ENCODE assay signal across 34 cellular contexts in genomic region chr6:69339163-69339550, GRCh38.
"Had no signal": no experiment of that assay in that cellular context is flagged by ENCODE, and none has a peak within 500 bp of the region (broad histone marks: within the 10 kb centered on the region; RNA-seq: fewer than 3 reads in every experiment).

No MANE protein-coding gene starts in this region.

- H3K27me3 Mint-ChIP-seq: activated B cell treated with CpG ODN at 0.5 μM for 24 hours; activated CD4-positive, alpha-beta memory T cell treated with anti-CD3 and anti-CD28 coated beads for 36 hours; activated CD4-positive, alpha-beta T cell treated with anti-CD3 and anti-CD28 coated beads, Interleukin-2, amount 10 ng/mL, durations not matched to agents 24 days and 14 days; activated CD8-positive, alpha-beta T cell treated with anti-CD3 and anti-CD28 coated beads for 36 hours; activated naive CD4-positive, alpha-beta T cell treated with anti-CD3 and anti-CD28 coated beads, Interleukin-2, amount 10 ng/mL, durations not matched to agents 7 days and 5 days; activated naive CD4-positive, alpha-beta T cell treated with anti-CD3 and anti-CD28 coated beads, Interleukin-2, amount 50 U/mL, for 24 hours; activated naive CD8-positive, alpha-beta T cell; activated naive CD8-positive, alpha-beta T cell treated with anti-CD3 and anti-CD28 coated beads, Interleukin-2, amount 10 ng/mL, durations not matched to agents 7 days and 5 days; activated naive CD8-positive, alpha-beta T cell treated with anti-CD3 and anti-CD28 coated beads, Interleukin-2, amount 50 U/mL, for 24 hours; activated T-helper 17 cell treated with anti-CD3 and anti-CD28 coated beads, Interleukin-2, amount 50 U/mL, for 72 hours had no signal

- H3K4me3 ChIP-seq: ascending aorta, breast epithelium had no signal

- H3K9me3 Mint-ChIP-seq: activated B cell treated with CpG ODN at 0.5 μM for 24 hours; activated CD4-positive, alpha-beta memory T cell treated with anti-CD3 and anti-CD28 coated beads for 36 hours; activated CD4-positive, alpha-beta T cell treated with anti-CD3 and anti-CD28 coated beads, Interleukin-2, amount 10 ng/mL, durations not matched to agents 24 days and 14 days; activated CD8-positive, alpha-beta T cell treated with anti-CD3 and anti-CD28 coated beads for 36 hours; activated naive CD4-positive, alpha-beta T cell treated with anti-CD3 and anti-CD28 coated beads, Interleukin-2, amount 10 ng/mL, durations not matched to agents 7 days and 5 days; activated naive CD4-positive, alpha-beta T cell treated with anti-CD3 and anti-CD28 coated beads, Interleukin-2, amount 50 U/mL, for 24 hours; activated naive CD8-positive, alpha-beta T cell treated with anti-CD3 and anti-CD28 coated beads, Interleukin-2, amount 10 ng/mL, durations not matched to agents 7 days and 5 days; activated naive CD8-positive, alpha-beta T cell treated with anti-CD3 and anti-CD28 coated beads, Interleukin-2, amount 50 U/mL, for 24 hours; activated T-cell treated with anti-CD3 and anti-CD28 coated beads, Interleukin-2, amount 50 U/mL, for 4 hours; activated T-helper 1 cell treated with anti-CD3 and anti-CD28 coated beads, Interleukin-12 subunit alpha, Interleukin-12 subunit beta, Interleukin-2, Interleukin-4 antibody, amounts not matched to agents 30 ng/mL and 10 ng/mL and 1 ng/mL, durations not matched to agents 14 hours and 24 hours and 36 hours; T-helper 1 cell treated with Interleukin-12 subunit alpha and Interleukin-12 subunit beta and Interleukin-4 antibody, amounts not matched to agents 30 μg/mL and 1 μg/mL, for 36 hours; T-helper 2 cell treated with Interferon-gamma antibody and Interleukin-4, amounts not matched to agents 5 μg/mL and 100 μg/mL, for 36 hours had no signal

- DNase-seq: activated B cell treated with CpG ODN at 0.5 μM for 24 hours; activated CD4-positive, alpha-beta memory T cell treated with anti-CD3 and anti-CD28 coated beads for 36 hours; activated CD4-positive, alpha-beta T cell treated with anti-CD3 and anti-CD28 coated beads for 4 hours; activated CD4-positive, alpha-beta T cell treated with anti-CD3 and anti-CD28 coated beads, Interleukin-2, amount 10 ng/mL, durations not matched to agents 24 days and 14 days; activated CD4-positive, alpha-beta T cell treated with anti-CD3 and anti-CD28 coated beads, Interleukin-2, amount 50 U/mL, for 1 hour; activated CD4-positive, alpha-beta T cell treated with anti-CD3 and anti-CD28 coated beads, Interleukin-2, amount 50 U/mL, for 4 hours; activated CD4-positive, CD25-positive, alpha-beta regulatory T cell treated with anti-CD3 and anti-CD28 coated beads, Interleukin-2, amount 50 U/mL, for 72 hours; activated CD8-positive, alpha-beta memory T cell treated with anti-CD3 and anti-CD28 coated beads, Interleukin-2, amount 50 U/mL, for 4 hours; activated CD8-positive, alpha-beta T cell treated with anti-CD3 and anti-CD28 coated beads for 36 hours; activated gamma-delta T cell; activated naive CD4-positive, alpha-beta T cell treated with anti-CD3 and anti-CD28 coated beads, Interleukin-2, amount 10 ng/mL, durations not matched to agents 7 days and 5 days; activated naive CD4-positive, alpha-beta T cell treated with Interleukin-2 at 50 U/mL for 16 hours; activated naive CD8-positive, alpha-beta T cell treated with anti-CD3 and anti-CD28 coated beads, Interleukin-2, amount 10 ng/mL, durations not matched to agents 7 days and 5 days; activated naive CD8-positive, alpha-beta T cell treated with anti-CD3 and anti-CD28 coated beads, Interleukin-2, amount 50 U/mL, for 24 hours; activated T-cell treated with anti-CD3 and anti-CD28 coated beads for 4 hours; activated T-cell treated with anti-CD3 and anti-CD28 coated beads, Interleukin-2, amount 50 U/mL, for 1 hour; activated T-cell treated with anti-CD3 and anti-CD28 coated beads, Interleukin-2, amount 50 U/mL, for 4 hours; activated T-cell treated with anti-CD3 and anti-CD28 coated beads, Interleukin-2, amount 50 U/mL, for 72 hours; amygdala; brain microvascular endothelial cell; central memory CD4-positive, alpha-beta T cell; T-helper 1 cell; T-helper 2 cell; T-helper 9 cell had no signal

- H3K4me1 Mint-ChIP-seq: activated B cell treated with CpG ODN at 0.5 μM for 24 hours; activated CD4-positive, alpha-beta T cell treated with anti-CD3 and anti-CD28 coated beads, Interleukin-2, amount 10 ng/mL, durations not matched to agents 24 days and 14 days; activated naive CD4-positive, alpha-beta T cell treated with anti-CD3 and anti-CD28 coated beads, Interleukin-2, amount 10 ng/mL, durations not matched to agents 7 days and 5 days; activated naive CD4-positive, alpha-beta T cell treated with anti-CD3 and anti-CD28 coated beads, Interleukin-2, amount 50 U/mL, for 24 hours; activated naive CD8-positive, alpha-beta T cell treated with anti-CD3 and anti-CD28 coated beads, Interleukin-2, amount 10 ng/mL, durations not matched to agents 7 days and 5 days; activated naive CD8-positive, alpha-beta T cell treated with anti-CD3 and anti-CD28 coated beads, Interleukin-2, amount 50 U/mL, for 24 hours; activated T-helper 17 cell treated with anti-CD3 and anti-CD28 coated beads, Interleukin-2, amount 50 U/mL, for 72 hours had no signal

- H3K27ac Mint-ChIP-seq: activated B cell treated with CpG ODN at 0.5 μM for 24 hours; activated CD4-positive, alpha-beta memory T cell treated with anti-CD3 and anti-CD28 coated beads for 36 hours; activated CD4-positive, alpha-beta T cell treated with anti-CD3 and anti-CD28 coated beads, Interleukin-2, amount 10 ng/mL, durations not matched to agents 24 days and 14 days; activated CD8-positive, alpha-beta T cell treated with anti-CD3 and anti-CD28 coated beads for 36 hours; activated naive CD4-positive, alpha-beta T cell treated with anti-CD3 and anti-CD28 coated beads, Interleukin-2, amount 10 ng/mL, durations not matched to agents 7 days and 5 days; activated naive CD4-positive, alpha-beta T cell treated with anti-CD3 and anti-CD28 coated beads, Interleukin-2, amount 50 U/mL, for 24 hours; activated naive CD8-positive, alpha-beta T cell; activated naive CD8-positive, alpha-beta T cell treated with anti-CD3 and anti-CD28 coated beads, Interleukin-2, amount 10 ng/mL, durations not matched to agents 7 days and 5 days; activated naive CD8-positive, alpha-beta T cell treated with anti-CD3 and anti-CD28 coated beads, Interleukin-2, amount 50 U/mL, for 24 hours; activated T-cell treated with anti-CD3 and anti-CD28 coated beads, Interleukin-2, amount 50 U/mL, for 72 hours; activated T-helper 1 cell treated with anti-CD3 and anti-CD28 coated beads, Interleukin-12 subunit alpha, Interleukin-12 subunit beta, Interleukin-2, Interleukin-4 antibody, amounts not matched to agents 30 ng/mL and 10 ng/mL and 1 ng/mL, durations not matched to agents 14 hours and 24 hours and 36 hours; activated T-helper 17 cell treated with anti-CD3 and anti-CD28 coated beads, Interleukin-2, amount 50 U/mL, for 72 hours; T-helper 1 cell treated with Interleukin-12 subunit alpha and Interleukin-12 subunit beta and Interleukin-4 antibody, amounts not matched to agents 30 μg/mL and 1 μg/mL, for 36 hours; T-helper 2 cell treated with Interferon-gamma antibody and Interleukin-4, amounts not matched to agents 5 μg/mL and 100 μg/mL, for 36 hours had no signal

- FAIRE-seq: colon, TTC549 had no signal

- H3K4me3 Mint-ChIP-seq: activated B cell treated with CpG ODN at 0.5 μM for 24 hours; activated CD4-positive, alpha-beta memory T cell treated with anti-CD3 and anti-CD28 coated beads for 36 hours; activated CD4-positive, alpha-beta T cell treated with anti-CD3 and anti-CD28 coated beads, Interleukin-2, amount 10 ng/mL, durations not matched to agents 24 days and 14 days; activated CD8-positive, alpha-beta T cell treated with anti-CD3 and anti-CD28 coated beads for 36 hours; activated naive CD4-positive, alpha-beta T cell treated with anti-CD3 and anti-CD28 coated beads, Interleukin-2, amount 10 ng/mL, durations not matched to agents 7 days and 5 days; activated naive CD4-positive, alpha-beta T cell treated with anti-CD3 and anti-CD28 coated beads, Interleukin-2, amount 50 U/mL, for 24 hours; activated naive CD8-positive, alpha-beta T cell; activated naive CD8-positive, alpha-beta T cell treated with anti-CD3 and anti-CD28 coated beads, Interleukin-2, amount 10 ng/mL, durations not matched to agents 7 days and 5 days; activated naive CD8-positive, alpha-beta T cell treated with anti-CD3 and anti-CD28 coated beads, Interleukin-2, amount 50 U/mL, for 24 hours; activated T-cell treated with anti-CD3 and anti-CD28 coated beads, Interleukin-2, amount 50 U/mL, for 4 hours; activated T-cell treated with anti-CD3 and anti-CD28 coated beads, Interleukin-2, amount 50 U/mL, for 72 hours; activated T-helper 1 cell treated with anti-CD3 and anti-CD28 coated beads, Interleukin-12 subunit alpha, Interleukin-12 subunit beta, Interleukin-2, Interleukin-4 antibody, amounts not matched to agents 30 ng/mL and 10 ng/mL and 1 ng/mL, durations not matched to agents 14 hours and 24 hours and 36 hours; activated T-helper 17 cell treated with anti-CD3 and anti-CD28 coated beads, Interleukin-2, amount 50 U/mL, for 72 hours; T-helper 1 cell treated with Interleukin-12 subunit alpha and Interleukin-12 subunit beta and Interleukin-4 antibody, amounts not matched to agents 30 μg/mL and 1 μg/mL, for 36 hours; T-helper 2 cell treated with Interferon-gamma antibody and Interleukin-4, amounts not matched to agents 5 μg/mL and 100 μg/mL, for 36 hours had no signal

- H3K36me3 Mint-ChIP-seq: activated CD4-positive, alpha-beta memory T cell treated with anti-CD3 and anti-CD28 coated beads for 36 hours; activated naive CD4-positive, alpha-beta T cell treated with anti-CD3 and anti-CD28 coated beads, Interleukin-2, amount 10 ng/mL, durations not matched to agents 7 days and 5 days; activated naive CD4-positive, alpha-beta T cell treated with anti-CD3 and anti-CD28 coated beads, Interleukin-2, amount 50 U/mL, for 24 hours; activated naive CD8-positive, alpha-beta T cell; activated naive CD8-positive, alpha-beta T cell treated with anti-CD3 and anti-CD28 coated beads, Interleukin-2, amount 10 ng/mL, durations not matched to agents 7 days and 5 days had no signal
